In genomic region chr2:202133556-202134245, GRCh38 we compare ENCODE assay signal across 24 cellular contexts.
A peak's percentile ranks its signal among the peaks of the same experiment; 100 is the strongest.
DNase-seq lines count a peak whose midpoint lies in the region; ATAC-seq and TF ChIP-seq lines count a peak whose summit lies in the region.
"Had no signal": no experiment of that assay in that cellular context is flagged by ENCODE, and none has a peak within 500 bp of the region (broad histone marks: within the 10 kb centered on the region; RNA-seq: fewer than 3 reads in every experiment).

No MANE protein-coding gene starts in this region.

- no peak overlapping the region for H3K4ac ChIP-seq in mesendoderm (ENCODE audit: low read depth, low read length)

- no peak overlapping the region for H3K4me2 ChIP-seq in mesendoderm (ENCODE audit: low read length)
- H3K4me2 ChIP-seq: BLaER1 had no signal

- H3K9me3 ChIP-seq in A673 (ENCODE audit: low read depth, low read length, poor library complexity, severe bottlenecking) = no peaks in the 10 kb centered on the region
- H3K9me3 ChIP-seq: HAP-1 had no signal

- H3K79me1 ChIP-seq in mesendoderm (ENCODE audit: low read length) = no peaks in the 10 kb centered on the region

- no peak overlapping the region for H4K8ac ChIP-seq in mesendoderm (ENCODE audit: low read depth, low read length)

- no peaks in the 10 kb centered on the region for H3K27me3 ChIP-seq in A673 (replicated peaks; ENCODE audit: insufficient read depth, low read depth, low read length, poor library complexity)
- no peaks in the 10 kb centered on the region for H3K27me3 ChIP-seq in mesendoderm (ENCODE audit: insufficient read depth, low read length, poor library complexity)
- H3K27me3 ChIP-seq: BLaER1 had no signal

- H2BK120ac ChIP-seq in mesendoderm (ENCODE audit: low read depth, low read length) = no peak overlapping the region

- H3K9ac ChIP-seq in mesendoderm (ENCODE audit: low read length) = no peak overlapping the region
- H3K9ac ChIP-seq: BLaER1, GM23248 had no signal

- in situ Hi-C loops in astrocyte of the spinal cord (cut with HindIII; ENCODE audit: low sequenced_read_pairs) = no loop called here

- H3K36me3 ChIP-seq in A673 (ENCODE audit: insufficient read depth, low read length, poor library complexity, severe bottlenecking) (no peaks in the 10 kb centered on the region), mesendoderm (ENCODE audit: control insufficient read depth, insufficient read depth, low read length) (no peaks in the 10 kb centered on the region)
- H3K36me3 ChIP-seq: BLaER1, HAP-1 had no signal

- no peak for ATAC-seq in GM19351 (IDR thresholded peaks at IDR 0.05; ENCODE audit: unreplicated experiment)
- ATAC-seq: CD8-positive, alpha-beta T cell; K562 had no signal

- POLR2A ChIA-PET in A673 (lab: Charles Lee; ENCODE audit: low non-redundant PET) = interaction anchor here (0.6 kb wide), 1 partner anchor 1155 kb away, joined by 13 read pairs; no protein-coding TSS in a partner anchor
- POLR2A ChIA-PET in RWPE1 (lab: Yijun Ruan, JAX; ENCODE audit: low non-redundant PET) = no interaction called here

- H3K27ac ChIP-seq in A673 (ENCODE audit: low read depth, low read length, poor library complexity, severe bottlenecking) = no peak overlapping the region
- no peak overlapping the region for H3K27ac ChIP-seq in mesendoderm (ENCODE audit: low read depth, low read length)
- H3K27ac ChIP-seq in RWPE1 = no peak overlapping the region
- H3K27ac ChIP-seq: 22Rv1, BLaER1, GM23248 had no signal

- no peaks in the 10 kb centered on the region for H3K79me2 ChIP-seq in mesendoderm (ENCODE audit: control insufficient read depth, insufficient read depth, low read length)

- H3K23ac ChIP-seq in mesendoderm (ENCODE audit: low read length) = no peak overlapping the region

- peak; percentile 49 for DNase-seq in A673 (ENCODE audit: low spot score)
- peak; percentile 77 for DNase-seq in HCEC 1CT
- peak; percentile 15 for DNase-seq in astrocyte of the spinal cord (ENCODE audit: low read depth, low spot score)
- no peak for DNase-seq in mesendoderm
- no peak for DNase-seq in COLO668 (lab: John Stamatoyannopoulos, UW; ENCODE audit: unreplicated experiment)
- no peak for DNase-seq in NCI-H1694 treated with DMSO at 0.1 percent for 48 hours (lab: John Stamatoyannopoulos, UW)
- no peak for DNase-seq in RWPE1 (ENCODE audit: low spot score)
- DNase-seq: CD8-positive, alpha-beta T cell; DMS79 treated with DMSO at 0.1 percent for 48 hours; GM23248; NCI-H1105 treated with DMSO at 0.1 percent for 48 hours; NCI-H187; NCI-H2107; NCI-H2227 treated with DMSO at 0.1 percent for 48 hours; NCI-H524; NCI-H82; OCI-M1; RPMI8226; SIG-M5 had no signal

- peak overlapping the region; percentile 14 for H3K18ac ChIP-seq in mesendoderm (ENCODE audit: low read length)

- TF ChIP-seq CTCF in A673 (conservative IDR thresholded peaks at IDR 0.05; ENCODE audit: low read depth, low read length) (no peak), astrocyte of the spinal cord (IDR thresholded peaks at IDR 0.05; ENCODE audit: low read depth, low read length) (no peak), RWPE1 (conservative IDR thresholded peaks at IDR 0.05; ENCODE audit: low read depth) (no peak)

- BruUV-seq in A673 (replicated peaks; lab: Mats Ljungman, UMichigan) = no TSS peak

- H2BK15ac ChIP-seq in mesendoderm (replicated peaks; ENCODE audit: low read depth) = no peak overlapping the region

- no peak overlapping the region for H3K56ac ChIP-seq in mesendoderm (ENCODE audit: low read length)

- intact Hi-C loops in A673 (cut with micrococcal nuclease; ENCODE audit: unreplicated experiment) = no loop called here

- H3K4me3 ChIP-seq in A673 (ENCODE audit: low read depth, low read length, poor library complexity, severe bottlenecking) (no peak overlapping the region), astrocyte of the spinal cord (ENCODE audit: low read depth, low read length) (no peak overlapping the region), mesendoderm (ENCODE audit: low read length) (no peak overlapping the region)
- H3K4me3 ChIP-seq: BLaER1, GM23248, HAP-1, K562 had no signal

- no peak overlapping the region for H4K5ac ChIP-seq in mesendoderm (ENCODE audit: low read length)

- WGBS in mesendoderm (ENCODE audit: extremely low coverage, insufficient coverage, low lambda C conversion rate) = no CpG with 5 or more reads among the region's 2 CpGs

- H2AK5ac ChIP-seq in mesendoderm (ENCODE audit: low read length) = no peak overlapping the region

- H2BK5ac ChIP-seq in mesendoderm (ENCODE audit: low read length) = no peak overlapping the region

- CTCF ChIA-PET in A673 (lab: Charles Lee) (no interaction called here), RWPE1 (lab: Yijun Ruan, JAX) (interaction anchor here (0.6 kb wide), 1 partner anchor 31 kb away, joined by 3 read pairs; no protein-coding TSS in a partner anchor)

- H3K4me1 ChIP-seq in A673 (ENCODE audit: insufficient read depth, low read length, poor library complexity, severe bottlenecking) = no peaks in the 10 kb centered on the region
- no peaks in the 10 kb centered on the region for H3K4me1 ChIP-seq in mesendoderm (ENCODE audit: control insufficient read depth, low read depth, low read length)
- H3K4me1 ChIP-seq: BLaER1, HAP-1 had no signal

Comparison
In these comparisons a context has a peak if more than half of its experiments do, and no peak if none do; other contexts are left out.
1. DNase-seq: peak in A673 (single experiment), HCEC 1CT (single experiment) and astrocyte of the spinal cord (single experiment); none in mesendoderm (single experiment), COLO668 (single experiment), NCI-H1694 treated with DMSO at 0.1 percent for 48 hours (single experiment) and RWPE1 (single experiment).